Comparison of ENCODE assay signal across 10 cellular contexts in genomic region chr2:191318729-191319078, GRCh38.
DNase-seq lines count a peak whose midpoint lies in the region; ATAC-seq lines count a peak whose summit lies in the region.
"Had no signal": no experiment of that assay in that cellular context is flagged by ENCODE, and none has a peak within 500 bp of the region (broad histone marks: within the 10 kb centered on the region; RNA-seq: fewer than 3 reads in every experiment).

No MANE protein-coding gene starts in this region.

- POLR2A ChIA-PET in T-cell (lab: Charles Lee) = no interaction called here

- H3K4me3 Mint-ChIP-seq in T-cell = no peak overlapping the region
- H3K4me3 Mint-ChIP-seq: activated T-cell treated with anti-CD3 and anti-CD28 coated beads, Interleukin-2, amount 50 U/mL, for 72 hours had no signal

- H3K27me3 ChIP-seq in SJCRH30 = no peaks in the 10 kb centered on the region

- H3K4me3 ChIP-seq in SJCRH30 = no peak overlapping the region

- peaks cover 16 to 22% (median 18%) of the 10 kb centered on the region in 3 donors for H3K4me1 Mint-ChIP-seq in T-cell

- in situ Hi-C loops in G401 (cut with HindIII; ENCODE audit: low sequenced_read_pairs) = no loop called here

- H3K9me3 ChIP-seq in SJCRH30 (replicated peaks) = peaks cover 6% of the 10 kb centered on the region; the same call in 1 of the 2 replicates

- CTCF ChIA-PET in T-cell (lab: Charles Lee) = interaction anchor here in 1 of 2 donors (1.0 kb wide), 1 partner anchor 53 kb away, joined by 3 read pairs; no protein-coding TSS in a partner anchor

- intact Hi-C loops in sciatic nerve (cut with DNase I) = no loop called here

- H3K4me1 ChIP-seq in SJCRH30 = peaks cover 44% of the 10 kb centered on the region

- no peak overlapping the region; the same call in 1 of the 2 replicates for H3K27ac ChIP-seq in SJCRH30

- DNase-seq in HCEC 1CT = peak; percentile 83
- DNase-seq in SJCRH30 = peak; percentile 87 to 95
- peak; percentile 50 for DNase-seq in glomerular visceral epithelial cell (ENCODE audit: extremely low spot score)
- no peak for DNase-seq in sciatic nerve (ENCODE audit: low spot score)
- no peak for DNase-seq in G401 (ENCODE audit: low spot score)
- no peak for DNase-seq in T-cell
- DNase-seq in stimulated activated CD4-positive, alpha-beta T cell treated with anti-CD3 and anti-CD28 coated beads, Interleukin-4, amount 100 ng/mL, for 4 hours = no peak
- DNase-seq in SW 1271 (lab: John Stamatoyannopoulos, UW) = no peak
- DNase-seq: activated T-cell treated with anti-CD3 and anti-CD28 coated beads, Interleukin-2, amount 50 U/mL, for 72 hours; stimulated activated CD4-positive, alpha-beta T cell treated with anti-CD3 and anti-CD28 coated beads, Interleukin-4, amount 100 ng/mL, for 1 hour had no signal

- no peak overlapping the region for H3K27ac Mint-ChIP-seq in T-cell
- H3K27ac Mint-ChIP-seq: activated T-cell treated with anti-CD3 and anti-CD28 coated beads, Interleukin-2, amount 50 U/mL, for 72 hours had no signal

- ATAC-seq in sciatic nerve (peak; percentile 7), T-cell (replicated peaks in 1 of 4) (no peak)
- ATAC-seq: activated T-cell treated with anti-CD3 and anti-CD28 coated beads, Interleukin-2, amount 50 U/mL, for 72 hours had no signal

- H3K9me3 Mint-ChIP-seq in T-cell = no peaks in the 10 kb centered on the region
- H3K9me3 Mint-ChIP-seq: activated T-cell treated with anti-CD3 and anti-CD28 coated beads, Interleukin-2, amount 50 U/mL, for 72 hours had no signal

- no peaks in the 10 kb centered on the region for H3K36me3 ChIP-seq in SJCRH30

- H3K27me3 Mint-ChIP-seq in T-cell = peaks cover 4 to 14% of the 10 kb centered on the region in 2 donors

- H3K36me3 Mint-ChIP-seq in T-cell = no peaks in the 10 kb centered on the region

Comparison
In these comparisons a context has a peak if more than half of its experiments do, and no peak if none do; other contexts are left out.
1. DNase-seq: peak in HCEC 1CT (single experiment), SJCRH30 (2 of 2) and glomerular visceral epithelial cell (single experiment); none in sciatic nerve (single experiment), G401 (single experiment), T-cell (0 of 34), stimulated activated CD4-positive, alpha-beta T cell treated with anti-CD3 and anti-CD28 coated beads, Interleukin-4, amount 100 ng/mL, for 4 hours (0 of 2) and SW 1271 (0 of 2).